Comparison of ENCODE assay signal across 2 cellular contexts in the genomic region with DNA sequence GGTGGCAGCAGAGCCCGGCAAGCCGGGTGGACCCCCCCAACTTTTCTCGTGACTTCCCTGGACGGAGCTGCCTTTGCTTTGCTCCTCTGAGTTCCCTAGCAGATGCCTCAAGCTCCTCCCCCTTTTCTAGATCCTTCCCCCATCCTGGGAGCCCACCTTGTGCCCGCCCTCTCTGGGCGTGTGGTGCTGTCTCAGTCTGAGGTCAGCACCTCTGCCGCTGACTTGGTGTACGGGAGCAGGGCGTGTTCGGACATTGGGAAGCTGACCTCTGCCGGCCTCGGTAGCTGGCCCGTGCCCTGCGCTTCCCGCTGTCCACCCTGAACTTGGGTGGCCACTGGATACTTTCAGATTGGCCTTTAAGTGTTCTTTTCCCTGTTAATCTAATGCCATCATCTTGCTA.
TF ChIP-seq lines count a peak whose summit lies in the region.

No MANE protein-coding gene starts in this region.

TF ChIP-seq in WTC11, 78 proteins besides CTCF, POLR2A, EP300 and RAD21:
- TF ChIP-seq FOXK1 (CRISPR knock-in tag; IDR thresholded peaks at IDR 0.05) (no peak), GTF2I (CRISPR knock-in tag; conservative IDR thresholded peaks at IDR 0.05) (no peak), JUN (CRISPR knock-in tag; IDR thresholded peaks at IDR 0.05) (no peak), NFATC4 (CRISPR knock-in tag; IDR thresholded peaks at IDR 0.05) (no peak), ETV6 (CRISPR knock-in tag; IDR thresholded peaks at IDR 0.05) (no peak), ZNF121 (CRISPR knock-in tag; IDR thresholded peaks at IDR 0.05) (no peak)
- TF ChIP-seq, protein P1, sequence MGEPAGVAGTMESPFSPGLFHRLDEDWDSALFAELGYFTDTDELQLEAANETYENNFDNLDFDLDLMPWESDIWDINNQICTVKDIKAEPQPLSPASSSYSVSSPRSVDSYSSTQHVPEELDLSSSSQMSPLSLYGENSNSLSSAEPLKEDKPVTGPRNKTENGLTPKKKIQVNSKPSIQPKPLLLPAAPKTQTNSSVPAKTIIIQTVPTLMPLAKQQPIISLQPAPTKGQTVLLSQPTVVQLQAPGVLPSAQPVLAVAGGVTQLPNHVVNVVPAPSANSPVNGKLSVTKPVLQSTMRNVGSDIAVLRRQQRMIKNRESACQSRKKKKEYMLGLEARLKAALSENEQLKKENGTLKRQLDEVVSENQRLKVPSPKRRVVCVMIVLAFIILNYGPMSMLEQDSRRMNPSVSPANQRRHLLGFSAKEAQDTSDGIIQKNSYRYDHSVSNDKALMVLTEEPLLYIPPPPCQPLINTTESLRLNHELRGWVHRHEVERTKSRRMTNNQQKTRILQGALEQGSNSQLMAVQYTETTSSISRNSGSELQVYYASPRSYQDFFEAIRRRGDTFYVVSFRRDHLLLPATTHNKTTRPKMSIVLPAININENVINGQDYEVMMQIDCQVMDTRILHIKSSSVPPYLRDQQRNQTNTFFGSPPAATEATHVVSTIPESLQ (CRISPR knock-in tag; IDR thresholded peaks at IDR 0.05), result no peak
- TF ChIP-seq, protein P2, sequence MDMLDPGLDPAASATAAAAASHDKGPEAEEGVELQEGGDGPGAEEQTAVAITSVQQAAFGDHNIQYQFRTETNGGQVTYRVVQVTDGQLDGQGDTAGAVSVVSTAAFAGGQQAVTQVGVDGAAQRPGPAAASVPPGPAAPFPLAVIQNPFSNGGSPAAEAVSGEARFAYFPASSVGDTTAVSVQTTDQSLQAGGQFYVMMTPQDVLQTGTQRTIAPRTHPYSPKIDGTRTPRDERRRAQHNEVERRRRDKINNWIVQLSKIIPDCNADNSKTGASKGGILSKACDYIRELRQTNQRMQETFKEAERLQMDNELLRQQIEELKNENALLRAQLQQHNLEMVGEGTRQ (CRISPR knock-in tag; IDR thresholded peaks at IDR 0.05), result no peak
- TF ChIP-seq, protein P3, sequence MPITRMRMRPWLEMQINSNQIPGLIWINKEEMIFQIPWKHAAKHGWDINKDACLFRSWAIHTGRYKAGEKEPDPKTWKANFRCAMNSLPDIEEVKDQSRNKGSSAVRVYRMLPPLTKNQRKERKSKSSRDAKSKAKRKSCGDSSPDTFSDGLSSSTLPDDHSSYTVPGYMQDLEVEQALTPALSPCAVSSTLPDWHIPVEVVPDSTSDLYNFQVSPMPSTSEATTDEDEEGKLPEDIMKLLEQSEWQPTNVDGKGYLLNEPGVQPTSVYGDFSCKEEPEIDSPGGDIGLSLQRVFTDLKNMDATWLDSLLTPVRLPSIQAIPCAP (CRISPR knock-in tag; IDR thresholded peaks at IDR 0.05), result no peak
- TF ChIP-seq, protein P4, sequence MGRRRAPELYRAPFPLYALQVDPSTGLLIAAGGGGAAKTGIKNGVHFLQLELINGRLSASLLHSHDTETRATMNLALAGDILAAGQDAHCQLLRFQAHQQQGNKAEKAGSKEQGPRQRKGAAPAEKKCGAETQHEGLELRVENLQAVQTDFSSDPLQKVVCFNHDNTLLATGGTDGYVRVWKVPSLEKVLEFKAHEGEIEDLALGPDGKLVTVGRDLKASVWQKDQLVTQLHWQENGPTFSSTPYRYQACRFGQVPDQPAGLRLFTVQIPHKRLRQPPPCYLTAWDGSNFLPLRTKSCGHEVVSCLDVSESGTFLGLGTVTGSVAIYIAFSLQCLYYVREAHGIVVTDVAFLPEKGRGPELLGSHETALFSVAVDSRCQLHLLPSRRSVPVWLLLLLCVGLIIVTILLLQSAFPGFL (CRISPR knock-in tag; IDR thresholded peaks at IDR 0.05; ENCODE audit: borderline replicate concordance), result no peak
- TF ChIP-seq, protein P5, sequence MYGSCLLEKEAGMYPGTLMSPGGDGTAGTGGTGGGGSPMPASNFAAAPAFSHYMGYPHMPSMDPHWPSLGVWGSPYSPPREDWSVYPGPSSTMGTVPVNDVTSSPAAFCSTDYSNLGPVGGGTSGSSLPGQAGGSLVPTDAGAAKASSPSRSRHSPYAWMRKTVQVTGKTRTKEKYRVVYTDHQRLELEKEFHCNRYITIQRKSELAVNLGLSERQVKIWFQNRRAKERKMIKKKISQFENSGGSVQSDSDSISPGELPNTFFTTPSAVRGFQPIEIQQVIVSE (CRISPR knock-in tag; IDR thresholded peaks at IDR 0.05; ENCODE audit: borderline replicate concordance), result no peak

TF ChIP-seq in HepG2, 621 proteins besides CTCF, POLR2A, EP300 and RAD21 (continues in another document):
- TF ChIP-seq ZSCAN31 (CRISPR knock-in tag; IDR thresholded peaks at IDR 0.05; ENCODE audit: low read depth) (0 out of 2 replicates have a peak, but pooled peaks have one; percentile 42), SMAD3 (CRISPR knock-in tag; IDR thresholded peaks at IDR 0.05) (no peak), ZNF607 (CRISPR knock-in tag; IDR thresholded peaks at IDR 0.05; ENCODE audit: borderline replicate concordance) (0 out of 2 replicates have a peak, but pooled peaks have one; percentile 4), ZNF143 (CRISPR knock-in tag; IDR thresholded peaks at IDR 0.05) (no peak), RCOR2 (CRISPR knock-in tag; IDR thresholded peaks at IDR 0.05) (no peak), ZNF383 (CRISPR knock-in tag; IDR thresholded peaks at IDR 0.05; ENCODE audit: borderline replicate concordance) (0 out of 2 replicates have a peak, but pooled peaks have one; percentile 11), DMAP1 (CRISPR knock-in tag; IDR thresholded peaks at IDR 0.05) (no peak), ATF7-NPFF (CRISPR knock-in tag; IDR thresholded peaks at IDR 0.05; ENCODE audit: low read depth) (peak; percentile 52; the same call in 1 of the 2 replicates), ZNF501 (CRISPR knock-in tag; IDR thresholded peaks at IDR 0.05) (no peak), CENPX (CRISPR knock-in tag; IDR thresholded peaks at IDR 0.05) (no peak), MAF1 (CRISPR knock-in tag; IDR thresholded peaks at IDR 0.05; ENCODE audit: borderline replicate concordance) (0 out of 2 replicates have a peak, but pooled peaks have one; percentile 41), ZFYVE20 (CRISPR knock-in tag; IDR thresholded peaks at IDR 0.05; ENCODE audit: borderline replicate concordance, low read depth) (no peak)
- TF ChIP-seq, protein P6, sequence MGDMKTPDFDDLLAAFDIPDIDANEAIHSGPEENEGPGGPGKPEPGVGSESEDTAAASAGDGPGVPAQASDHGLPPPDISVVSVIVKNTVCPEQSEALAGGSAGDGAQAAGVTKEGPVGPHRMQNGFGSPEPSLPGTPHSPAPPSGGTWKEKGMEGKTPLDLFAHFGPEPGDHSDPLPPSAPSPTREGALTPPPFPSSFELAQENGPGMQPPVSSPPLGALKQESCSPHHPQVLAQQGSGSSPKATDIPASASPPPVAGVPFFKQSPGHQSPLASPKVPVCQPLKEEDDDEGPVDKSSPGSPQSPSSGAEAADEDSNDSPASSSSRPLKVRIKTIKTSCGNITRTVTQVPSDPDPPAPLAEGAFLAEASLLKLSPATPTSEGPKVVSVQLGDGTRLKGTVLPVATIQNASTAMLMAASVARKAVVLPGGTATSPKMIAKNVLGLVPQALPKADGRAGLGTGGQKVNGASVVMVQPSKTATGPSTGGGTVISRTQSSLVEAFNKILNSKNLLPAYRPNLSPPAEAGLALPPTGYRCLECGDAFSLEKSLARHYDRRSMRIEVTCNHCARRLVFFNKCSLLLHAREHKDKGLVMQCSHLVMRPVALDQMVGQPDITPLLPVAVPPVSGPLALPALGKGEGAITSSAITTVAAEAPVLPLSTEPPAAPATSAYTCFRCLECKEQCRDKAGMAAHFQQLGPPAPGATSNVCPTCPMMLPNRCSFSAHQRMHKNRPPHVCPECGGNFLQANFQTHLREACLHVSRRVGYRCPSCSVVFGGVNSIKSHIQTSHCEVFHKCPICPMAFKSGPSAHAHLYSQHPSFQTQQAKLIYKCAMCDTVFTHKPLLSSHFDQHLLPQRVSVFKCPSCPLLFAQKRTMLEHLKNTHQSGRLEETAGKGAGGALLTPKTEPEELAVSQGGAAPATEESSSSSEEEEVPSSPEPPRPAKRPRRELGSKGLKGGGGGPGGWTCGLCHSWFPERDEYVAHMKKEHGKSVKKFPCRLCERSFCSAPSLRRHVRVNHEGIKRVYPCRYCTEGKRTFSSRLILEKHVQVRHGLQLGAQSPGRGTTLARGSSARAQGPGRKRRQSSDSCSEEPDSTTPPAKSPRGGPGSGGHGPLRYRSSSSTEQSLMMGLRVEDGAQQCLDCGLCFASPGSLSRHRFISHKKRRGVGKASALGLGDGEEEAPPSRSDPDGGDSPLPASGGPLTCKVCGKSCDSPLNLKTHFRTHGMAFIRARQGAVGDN (CRISPR knock-in tag; IDR thresholded peaks at IDR 0.05), result peak; percentile 41
- TF ChIP-seq, protein P7, sequence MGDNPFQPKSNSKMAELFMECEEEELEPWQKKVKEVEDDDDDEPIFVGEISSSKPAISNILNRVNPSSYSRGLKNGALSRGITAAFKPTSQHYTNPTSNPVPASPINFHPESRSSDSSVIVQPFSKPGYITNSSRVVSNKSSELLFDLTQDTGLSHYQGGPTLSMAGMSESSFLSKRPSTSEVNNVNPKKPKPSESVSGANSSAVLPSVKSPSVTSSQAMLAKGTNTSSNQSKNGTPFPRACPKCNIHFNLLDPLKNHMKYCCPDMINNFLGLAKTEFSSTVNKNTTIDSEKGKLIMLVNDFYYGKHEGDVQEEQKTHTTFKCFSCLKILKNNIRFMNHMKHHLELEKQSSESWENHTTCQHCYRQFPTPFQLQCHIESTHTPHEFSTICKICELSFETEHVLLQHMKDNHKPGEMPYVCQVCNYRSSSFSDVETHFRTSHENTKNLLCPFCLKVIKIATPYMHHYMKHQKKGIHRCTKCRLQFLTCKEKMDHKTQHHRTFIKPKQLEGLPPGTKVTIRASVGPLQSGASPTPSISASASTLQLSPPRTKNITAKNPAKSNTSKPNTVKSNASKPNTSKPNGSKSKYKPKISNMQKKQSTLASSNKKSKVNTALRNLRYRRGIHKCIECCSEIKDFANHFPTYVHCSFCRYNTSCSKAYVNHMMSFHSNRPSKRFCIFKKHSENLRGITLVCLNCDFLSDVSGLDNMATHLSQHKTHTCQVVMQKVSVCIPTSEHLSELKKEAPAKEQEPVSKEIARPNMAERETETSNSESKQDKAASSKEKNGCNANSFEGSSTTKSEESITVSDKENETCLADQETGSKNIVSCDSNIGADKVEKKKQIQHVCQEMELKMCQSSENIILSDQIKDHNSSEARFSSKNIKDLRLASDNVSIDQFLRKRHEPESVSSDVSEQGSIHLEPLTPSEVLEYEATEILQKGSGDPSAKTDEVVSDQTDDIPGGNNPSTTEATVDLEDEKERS (CRISPR knock-in tag; IDR thresholded peaks at IDR 0.05), result no peak
- TF ChIP-seq, protein P8, sequence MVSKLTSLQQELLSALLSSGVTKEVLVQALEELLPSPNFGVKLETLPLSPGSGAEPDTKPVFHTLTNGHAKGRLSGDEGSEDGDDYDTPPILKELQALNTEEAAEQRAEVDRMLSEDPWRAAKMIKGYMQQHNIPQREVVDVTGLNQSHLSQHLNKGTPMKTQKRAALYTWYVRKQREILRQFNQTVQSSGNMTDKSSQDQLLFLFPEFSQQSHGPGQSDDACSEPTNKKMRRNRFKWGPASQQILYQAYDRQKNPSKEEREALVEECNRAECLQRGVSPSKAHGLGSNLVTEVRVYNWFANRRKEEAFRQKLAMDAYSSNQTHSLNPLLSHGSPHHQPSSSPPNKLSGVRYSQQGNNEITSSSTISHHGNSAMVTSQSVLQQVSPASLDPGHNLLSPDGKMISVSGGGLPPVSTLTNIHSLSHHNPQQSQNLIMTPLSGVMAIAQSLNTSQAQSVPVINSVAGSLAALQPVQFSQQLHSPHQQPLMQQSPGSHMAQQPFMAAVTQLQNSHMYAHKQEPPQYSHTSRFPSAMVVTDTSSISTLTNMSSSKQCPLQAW (CRISPR knock-in tag; IDR thresholded peaks at IDR 0.05), result peak; percentile 75; the same call in 1 of the 2 replicates
- TF ChIP-seq, protein P9, sequence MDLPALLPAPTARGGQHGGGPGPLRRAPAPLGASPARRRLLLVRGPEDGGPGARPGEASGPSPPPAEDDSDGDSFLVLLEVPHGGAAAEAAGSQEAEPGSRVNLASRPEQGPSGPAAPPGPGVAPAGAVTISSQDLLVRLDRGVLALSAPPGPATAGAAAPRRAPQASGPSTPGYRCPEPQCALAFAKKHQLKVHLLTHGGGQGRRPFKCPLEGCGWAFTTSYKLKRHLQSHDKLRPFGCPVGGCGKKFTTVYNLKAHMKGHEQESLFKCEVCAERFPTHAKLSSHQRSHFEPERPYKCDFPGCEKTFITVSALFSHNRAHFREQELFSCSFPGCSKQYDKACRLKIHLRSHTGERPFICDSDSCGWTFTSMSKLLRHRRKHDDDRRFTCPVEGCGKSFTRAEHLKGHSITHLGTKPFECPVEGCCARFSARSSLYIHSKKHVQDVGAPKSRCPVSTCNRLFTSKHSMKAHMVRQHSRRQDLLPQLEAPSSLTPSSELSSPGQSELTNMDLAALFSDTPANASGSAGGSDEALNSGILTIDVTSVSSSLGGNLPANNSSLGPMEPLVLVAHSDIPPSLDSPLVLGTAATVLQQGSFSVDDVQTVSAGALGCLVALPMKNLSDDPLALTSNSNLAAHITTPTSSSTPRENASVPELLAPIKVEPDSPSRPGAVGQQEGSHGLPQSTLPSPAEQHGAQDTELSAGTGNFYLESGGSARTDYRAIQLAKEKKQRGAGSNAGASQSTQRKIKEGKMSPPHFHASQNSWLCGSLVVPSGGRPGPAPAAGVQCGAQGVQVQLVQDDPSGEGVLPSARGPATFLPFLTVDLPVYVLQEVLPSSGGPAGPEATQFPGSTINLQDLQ (CRISPR knock-in tag; IDR thresholded peaks at IDR 0.05), result no peak
- TF ChIP-seq, protein P10, sequence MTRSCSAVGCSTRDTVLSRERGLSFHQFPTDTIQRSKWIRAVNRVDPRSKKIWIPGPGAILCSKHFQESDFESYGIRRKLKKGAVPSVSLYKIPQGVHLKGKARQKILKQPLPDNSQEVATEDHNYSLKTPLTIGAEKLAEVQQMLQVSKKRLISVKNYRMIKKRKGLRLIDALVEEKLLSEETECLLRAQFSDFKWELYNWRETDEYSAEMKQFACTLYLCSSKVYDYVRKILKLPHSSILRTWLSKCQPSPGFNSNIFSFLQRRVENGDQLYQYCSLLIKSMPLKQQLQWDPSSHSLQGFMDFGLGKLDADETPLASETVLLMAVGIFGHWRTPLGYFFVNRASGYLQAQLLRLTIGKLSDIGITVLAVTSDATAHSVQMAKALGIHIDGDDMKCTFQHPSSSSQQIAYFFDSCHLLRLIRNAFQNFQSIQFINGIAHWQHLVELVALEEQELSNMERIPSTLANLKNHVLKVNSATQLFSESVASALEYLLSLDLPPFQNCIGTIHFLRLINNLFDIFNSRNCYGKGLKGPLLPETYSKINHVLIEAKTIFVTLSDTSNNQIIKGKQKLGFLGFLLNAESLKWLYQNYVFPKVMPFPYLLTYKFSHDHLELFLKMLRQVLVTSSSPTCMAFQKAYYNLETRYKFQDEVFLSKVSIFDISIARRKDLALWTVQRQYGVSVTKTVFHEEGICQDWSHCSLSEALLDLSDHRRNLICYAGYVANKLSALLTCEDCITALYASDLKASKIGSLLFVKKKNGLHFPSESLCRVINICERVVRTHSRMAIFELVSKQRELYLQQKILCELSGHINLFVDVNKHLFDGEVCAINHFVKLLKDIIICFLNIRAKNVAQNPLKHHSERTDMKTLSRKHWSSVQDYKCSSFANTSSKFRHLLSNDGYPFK (CRISPR knock-in tag; IDR thresholded peaks at IDR 0.05; ENCODE audit: borderline replicate concordance), result peak; percentile 45; the same call in 1 of the 2 replicates
- TF ChIP-seq, protein P11, sequence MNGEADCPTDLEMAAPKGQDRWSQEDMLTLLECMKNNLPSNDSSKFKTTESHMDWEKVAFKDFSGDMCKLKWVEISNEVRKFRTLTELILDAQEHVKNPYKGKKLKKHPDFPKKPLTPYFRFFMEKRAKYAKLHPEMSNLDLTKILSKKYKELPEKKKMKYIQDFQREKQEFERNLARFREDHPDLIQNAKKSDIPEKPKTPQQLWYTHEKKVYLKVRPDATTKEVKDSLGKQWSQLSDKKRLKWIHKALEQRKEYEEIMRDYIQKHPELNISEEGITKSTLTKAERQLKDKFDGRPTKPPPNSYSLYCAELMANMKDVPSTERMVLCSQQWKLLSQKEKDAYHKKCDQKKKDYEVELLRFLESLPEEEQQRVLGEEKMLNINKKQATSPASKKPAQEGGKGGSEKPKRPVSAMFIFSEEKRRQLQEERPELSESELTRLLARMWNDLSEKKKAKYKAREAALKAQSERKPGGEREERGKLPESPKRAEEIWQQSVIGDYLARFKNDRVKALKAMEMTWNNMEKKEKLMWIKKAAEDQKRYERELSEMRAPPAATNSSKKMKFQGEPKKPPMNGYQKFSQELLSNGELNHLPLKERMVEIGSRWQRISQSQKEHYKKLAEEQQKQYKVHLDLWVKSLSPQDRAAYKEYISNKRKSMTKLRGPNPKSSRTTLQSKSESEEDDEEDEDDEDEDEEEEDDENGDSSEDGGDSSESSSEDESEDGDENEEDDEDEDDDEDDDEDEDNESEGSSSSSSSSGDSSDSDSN (CRISPR knock-in tag; IDR thresholded peaks at IDR 0.05), result 0 out of 2 replicates have a peak, but pooled peaks have one; percentile 43
